In the genomic region with DNA sequence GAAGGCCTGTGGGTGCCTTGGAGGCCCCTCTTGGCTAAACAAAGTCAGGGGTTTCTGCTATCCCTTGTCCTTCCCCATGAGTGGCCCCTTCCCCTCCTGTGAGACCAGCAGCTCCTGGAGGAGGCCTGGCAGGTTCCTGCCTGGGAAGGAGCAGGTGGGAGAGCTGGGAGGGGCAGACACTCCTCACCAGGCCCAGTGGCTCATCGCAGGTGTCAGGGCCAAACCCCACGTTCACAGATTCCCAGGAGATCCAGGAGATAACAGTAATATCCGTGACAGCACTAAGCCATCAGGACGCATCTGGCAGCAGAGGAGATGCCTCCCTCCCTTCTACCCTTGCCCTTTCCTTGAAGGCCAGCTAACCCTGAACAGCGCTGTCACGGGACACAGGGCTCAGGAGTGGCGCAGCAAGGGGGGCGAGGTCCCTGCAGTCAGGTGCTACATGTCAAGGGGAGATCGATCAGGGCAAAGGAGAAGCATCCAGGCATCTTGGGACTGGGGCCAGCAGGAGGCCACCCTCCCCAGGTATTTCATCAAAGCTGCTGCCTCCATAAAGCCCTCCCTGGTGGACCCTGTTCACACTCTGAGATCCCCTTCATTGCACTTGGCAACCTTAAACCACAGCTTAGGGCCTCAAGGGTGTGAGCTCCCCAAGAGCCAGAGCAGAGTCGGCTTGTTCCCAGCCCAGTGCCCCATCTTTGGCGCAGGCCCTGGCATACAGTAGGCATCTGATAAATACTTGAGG, we compare ENCODE assay signal across 1 cellular context.
TF ChIP-seq lines count a peak whose summit lies in the region.

No MANE protein-coding gene starts in this region.

TF ChIP-seq in liver, 16 proteins besides CTCF, POLR2A, EP300 and RAD21:
- TF ChIP-seq, protein P1, sequence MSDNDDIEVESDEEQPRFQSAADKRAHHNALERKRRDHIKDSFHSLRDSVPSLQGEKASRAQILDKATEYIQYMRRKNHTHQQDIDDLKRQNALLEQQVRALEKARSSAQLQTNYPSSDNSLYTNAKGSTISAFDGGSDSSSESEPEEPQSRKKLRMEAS (IDR thresholded peaks at IDR 0.05) = no peak
- no peak for TF ChIP-seq TAF1 (conservative IDR thresholded peaks at IDR 0.05)
